In genomic region chr11:78199653-78200015, GRCh38 we compare ENCODE assay signal across 1 cellular context.
A peak's percentile ranks its signal among the peaks of the same experiment; 100 is the strongest.
TF ChIP-seq lines count a peak whose summit lies in the region.

No MANE protein-coding gene starts in this region.

TF ChIP-seq in K562, 482 proteins besides CTCF, POLR2A, EP300 and RAD21:
- no peak for TF ChIP-seq NFRKB (IDR thresholded peaks at IDR 0.05; ENCODE audit: low read depth)
- 0 out of 2 replicates have a peak, but pooled peaks have one; percentile 26 for TF ChIP-seq BCOR (IDR thresholded peaks at IDR 0.05)
- no peak for TF ChIP-seq ARID2 (IDR thresholded peaks at IDR 0.05)
- TF ChIP-seq ZFP36 (IDR thresholded peaks at IDR 0.05; ENCODE audit: low read depth, low read length, partially characterized antibody): peak; percentile 66
- no peak for TF ChIP-seq ZNF512 (tag; IDR thresholded peaks at IDR 0.05)
- TF ChIP-seq BRD9 (IDR thresholded peaks at IDR 0.05; ENCODE audit: low read depth, partially characterized antibody): peak; percentile 29
- TF ChIP-seq MEF2D (tag; conservative IDR thresholded peaks at IDR 0.05; ENCODE audit: low read depth): no peak
